In genomic region chr11:125112235-125112604, GRCh38 we compare ENCODE assay signal across 8 cellular contexts. TPM values are rescaled to one million over a fixed set of nuclear protein-coding genes. Genes with fewer than 3 reads are reported as not detected.
DNase-seq lines count a peak whose midpoint lies in the region; ATAC-seq and TF ChIP-seq lines count a peak whose summit lies in the region.

No MANE protein-coding gene starts in this region.

- peak overlapping the region; percentile 74 for H3K27ac ChIP-seq in CD8-positive, alpha-beta memory T cell (ENCODE audit: low read depth, low read length)
- H3K27ac ChIP-seq in PC-3 (ENCODE audit: low read length), result no peak overlapping the region
- H3K27ac ChIP-seq in endodermal cell (ENCODE audit: low read depth, low read length), result peak overlapping the region; percentile 82

- no peaks in the 10 kb centered on the region for H3K27me3 ChIP-seq in CD8-positive, alpha-beta memory T cell (ENCODE audit: insufficient read depth, low read length, poor library complexity, severe bottlenecking)
- H3K27me3 ChIP-seq in PC-3 (ENCODE audit: low read length) (0 out of 2 replicates have a peak, but pooled peaks cover 8% of the 10 kb centered on the region), endodermal cell (ENCODE audit: control insufficient read depth, insufficient read depth, low read length, poor library complexity, severe bottlenecking) (no peaks in the 10 kb centered on the region)

- TF ChIP-seq CTCF in PC-3 (conservative IDR thresholded peaks at IDR 0.05; ENCODE audit: low read depth, low read length) (no peak), endodermal cell (conservative IDR thresholded peaks at IDR 0.05) (no peak), osteocyte (IDR thresholded peaks at IDR 0.05) (no peak)

- H3K4me3 Mint-ChIP-seq in CD8-positive, alpha-beta memory T cell, result peak overlapping the region; percentile 90 to 100 (median 94)
- H3K4me3 Mint-ChIP-seq in endodermal cell (peak overlapping the region; percentile 95), osteocyte (ENCODE audit: unreplicated experiment) (peak overlapping the region; percentile 98)

- POLR2A ChIA-PET in CD8-positive, alpha-beta memory T cell (lab: Charles Lee), result interaction anchor here (0.9 to 1.9 kb wide), 3 partner anchors 158 to 236 kb away, joined by 3 to 8 read pairs (median 5); partner anchors contain the start of gene CCDC15
- POLR2A ChIA-PET in PC-3 (lab: Charles Lee; ENCODE audit: unreplicated experiment), result interaction anchor here (0.7 kb wide), 1 partner anchor 22 kb away, joined by 5 read pairs; no protein-coding TSS in a partner anchor

- peaks cover 0 to 10% (median 1%) of the 10 kb centered on the region in 3 donors for H3K36me3 Mint-ChIP-seq in CD8-positive, alpha-beta memory T cell
- H3K36me3 Mint-ChIP-seq in endodermal cell (ENCODE audit: low read depth) (peaks cover 2% of the 10 kb centered on the region), osteocyte (ENCODE audit: unreplicated experiment) (no peaks in the 10 kb centered on the region)

- H3K79me2 ChIP-seq in PC-3 (ENCODE audit: low read length), result peaks cover 17% of the 10 kb centered on the region

- H3F3A ChIP-seq in PC-3 (ENCODE audit: low read length, unreplicated experiment), result no peaks in the 10 kb centered on the region

- 93 to 100% methylated on average over 8 of the region's 8 CpGs for WGBS in endodermal cell (ENCODE audit: insufficient coverage in 1 of 2, insufficient read length in 1 of 2), 2 experiments

- peak overlapping the region; percentile 80 for H3K4me3 ChIP-seq in CD8-positive, alpha-beta memory T cell (ENCODE audit: low read length)
- H3K4me3 ChIP-seq in PC-3 (ENCODE audit: low read length) (peak overlapping the region; percentile 33; the same call in 1 of the 2 replicates), endodermal cell (ENCODE audit: low read length) (peak overlapping the region; percentile 71)

- peaks cover 17% of the 10 kb centered on the region for H3K4me1 ChIP-seq in CD8-positive, alpha-beta memory T cell (ENCODE audit: insufficient read depth, low read length)
- H3K4me1 ChIP-seq in PC-3 (ENCODE audit: insufficient read depth, low read length) (peaks cover 7% of the 10 kb centered on the region), endodermal cell (ENCODE audit: control insufficient read depth, insufficient read depth, low read length) (no peaks in the 10 kb centered on the region)

- ATAC-seq in PC-3 (no peak), GM18909 (IDR thresholded peaks at IDR 0.05; ENCODE audit: poor library complexity, unreplicated experiment) (no peak), HG03025 (IDR thresholded peaks at IDR 0.05; ENCODE audit: low FRiP score, unreplicated experiment) (no peak)

- peak overlapping the region; percentile 53 for H3K4me2 ChIP-seq in PC-3 (ENCODE audit: low read length)

- CTCF ChIA-PET in CD8-positive, alpha-beta memory T cell (lab: Charles Lee), result interaction anchor here (0.7 to 4.0 kb wide), 4 partner anchors 12 to 236 kb away, joined by 3 to 20 read pairs (median 12); no protein-coding TSS in a partner anchor
- CTCF ChIA-PET in PC-3 (lab: Charles Lee), result no interaction called here

- DNase-seq in CD8-positive, alpha-beta memory T cell, result no peak
- DNase-seq in PC-3, result no peak
- no peak for DNase-seq in endodermal cell
- no peak for DNase-seq in osteocyte (ENCODE audit: extremely low spot score, unreplicated experiment)
- no peak for DNase-seq in NCI-H1436 treated with DMSO at 0.1 percent for 48 hours (lab: John Stamatoyannopoulos, UW)
- no peak for DNase-seq in hippocampal formation (lab: John Stamatoyannopoulos, UW)

- no peaks in the 10 kb centered on the region for H3K36me3 ChIP-seq in CD8-positive, alpha-beta memory T cell (ENCODE audit: insufficient read depth, low read length)
- no peaks in the 10 kb centered on the region for H3K36me3 ChIP-seq in PC-3 (ENCODE audit: low read depth, low read length)
- no peaks in the 10 kb centered on the region for H3K36me3 ChIP-seq in endodermal cell (ENCODE audit: control insufficient read depth, insufficient read depth, low read length)

- H3K9me3 Mint-ChIP-seq in CD8-positive, alpha-beta memory T cell, result peaks cover 0 to 1% (median 0%) of the 10 kb centered on the region in 5 donors
- H3K9me3 Mint-ChIP-seq in endodermal cell (peaks cover 5% of the 10 kb centered on the region), osteocyte (ENCODE audit: unreplicated experiment) (peaks cover 5% of the 10 kb centered on the region)

- peaks cover 21 to 33% (median 22%) of the 10 kb centered on the region in 3 donors for H3K4me1 Mint-ChIP-seq in CD8-positive, alpha-beta memory T cell
- peaks cover 10% of the 10 kb centered on the region for H3K4me1 Mint-ChIP-seq in endodermal cell
- H3K4me1 Mint-ChIP-seq in osteocyte (ENCODE audit: unreplicated experiment), result peaks cover 18% of the 10 kb centered on the region

- BruUV-seq in PC-3 (replicated peaks; lab: Mats Ljungman, UMichigan), result TSS peak; percentile 94

- intact Hi-C loops in PC-3 (cut with micrococcal nuclease), result no loop called here

- no peaks in the 10 kb centered on the region for H4K20me1 ChIP-seq in PC-3 (ENCODE audit: low read length)

- H3K9ac ChIP-seq in PC-3 (ENCODE audit: low read length) (no peak overlapping the region), endodermal cell (ENCODE audit: extremely low read depth, low read length, poor library complexity, severe bottlenecking) (no peak overlapping the region)

- no peaks in the 10 kb centered on the region for H3K9me2 ChIP-seq in PC-3 (replicated peaks; ENCODE audit: low read length)

- peak overlapping the region; percentile 82 to 99 (median 96) for H3K27ac Mint-ChIP-seq in CD8-positive, alpha-beta memory T cell
- no peak overlapping the region for H3K27ac Mint-ChIP-seq in endodermal cell
- H3K27ac Mint-ChIP-seq in osteocyte (ENCODE audit: unreplicated experiment), result peak overlapping the region; percentile 96

- no peaks in the 10 kb centered on the region for H3K9me3 ChIP-seq in CD8-positive, alpha-beta memory T cell (ENCODE audit: low read length)
- no peaks in the 10 kb centered on the region for H3K9me3 ChIP-seq in PC-3 (ENCODE audit: low read length)
- H3K9me3 ChIP-seq in endodermal cell (ENCODE audit: control insufficient read depth, low read length), result no peaks in the 10 kb centered on the region

- H3K27me3 Mint-ChIP-seq in CD8-positive, alpha-beta memory T cell, result peaks cover 2 to 9% of the 10 kb centered on the region in 2 donors
- peaks cover 17% of the 10 kb centered on the region for H3K27me3 Mint-ChIP-seq in endodermal cell (ENCODE audit: insufficient read depth)
- H3K27me3 Mint-ChIP-seq in osteocyte (ENCODE audit: unreplicated experiment), result peaks cover 9% of the 10 kb centered on the region

- peak overlapping the region; percentile 82 for H2AFZ ChIP-seq in PC-3 (ENCODE audit: low read length)

RNA-seq across cellular contexts. Expression of gene TMEM218, which starts 0.8 kb away (rescaled TPM):
- 10 to 100 TPM; 22.5 to 25.5 TPM for total RNA-seq in CD8-positive, alpha-beta memory T cell
- 36.6 TPM for polyA plus RNA-seq in CD8-positive, alpha-beta memory T cell
- 33.6 and 37.0 TPM in 2 replicates for total RNA-seq in PC-3 (2014; rRNA removed)
- total RNA-seq in endodermal cell, result 10 to 100 TPM; 17.9 to 18.2 TPM
- 44.2 TPM for polyA plus RNA-seq in endodermal cell (2013, experiment 1 of 2)
- 36.0 TPM for polyA plus RNA-seq in endodermal cell (2013, experiment 2 of 2)
- total RNA-seq in osteocyte, result 19.9 and 23.7 TPM in 2 replicates

RNA-seq across cellular contexts. Expression of gene SLC37A2, which starts 49.1 kb away (rescaled TPM):
- total RNA-seq in CD8-positive, alpha-beta memory T cell, result 1 to 10 TPM; 1.5 to 2.0 TPM
- 0.33 TPM for polyA plus RNA-seq in CD8-positive, alpha-beta memory T cell
- total RNA-seq in PC-3 (2014; rRNA removed) (9.0 and 10.2 TPM in 2 replicates), endodermal cell (1 to 10 TPM; 1.0 to 1.3 TPM), osteocyte (0.37 and 0.64 TPM in 2 replicates)
- 0.57 TPM for polyA plus RNA-seq in endodermal cell (2013, experiment 1 of 2)
- polyA plus RNA-seq in endodermal cell (2013, experiment 2 of 2), result 1.4 TPM

RNA-seq across cellular contexts. Expression of gene PKNOX2, which starts 52.3 kb away (rescaled TPM):
- total RNA-seq in CD8-positive, alpha-beta memory T cell, result not detected
- polyA plus RNA-seq in CD8-positive, alpha-beta memory T cell, result not detected
- total RNA-seq in PC-3 (2014; rRNA removed) (0.12 TPM in 1 of 2 replicates, not detected in the other), endodermal cell (1 to 10 TPM; 4.0 to 6.9 TPM), osteocyte (78.7 and 89.3 TPM in 2 replicates)
- 24.8 TPM for polyA plus RNA-seq in endodermal cell (2013, experiment 1 of 2)
- 26.0 TPM for polyA plus RNA-seq in endodermal cell (2013, experiment 2 of 2)

Comparison
In these comparisons a context has a peak if more than half of its experiments do, and no peak if none do; other contexts are left out.
1. RNA of gene PKNOX2, which starts 52.3 kb away (total RNA-seq): 78.7 to 89.3 TPM in osteocyte; 4.0 to 6.9 TPM in endodermal cell, not detected in CD8-positive, alpha-beta memory T cell and 0.12 TPM in PC-3; every median in the first group is over 10 times any median in the second.
2. Peak in every context shown above with its lines, with median percentiles within 50 percentile points of each other: H3K4me3 ChIP-seq and H3K4me3 Mint-ChIP-seq.